In the genomic region with DNA sequence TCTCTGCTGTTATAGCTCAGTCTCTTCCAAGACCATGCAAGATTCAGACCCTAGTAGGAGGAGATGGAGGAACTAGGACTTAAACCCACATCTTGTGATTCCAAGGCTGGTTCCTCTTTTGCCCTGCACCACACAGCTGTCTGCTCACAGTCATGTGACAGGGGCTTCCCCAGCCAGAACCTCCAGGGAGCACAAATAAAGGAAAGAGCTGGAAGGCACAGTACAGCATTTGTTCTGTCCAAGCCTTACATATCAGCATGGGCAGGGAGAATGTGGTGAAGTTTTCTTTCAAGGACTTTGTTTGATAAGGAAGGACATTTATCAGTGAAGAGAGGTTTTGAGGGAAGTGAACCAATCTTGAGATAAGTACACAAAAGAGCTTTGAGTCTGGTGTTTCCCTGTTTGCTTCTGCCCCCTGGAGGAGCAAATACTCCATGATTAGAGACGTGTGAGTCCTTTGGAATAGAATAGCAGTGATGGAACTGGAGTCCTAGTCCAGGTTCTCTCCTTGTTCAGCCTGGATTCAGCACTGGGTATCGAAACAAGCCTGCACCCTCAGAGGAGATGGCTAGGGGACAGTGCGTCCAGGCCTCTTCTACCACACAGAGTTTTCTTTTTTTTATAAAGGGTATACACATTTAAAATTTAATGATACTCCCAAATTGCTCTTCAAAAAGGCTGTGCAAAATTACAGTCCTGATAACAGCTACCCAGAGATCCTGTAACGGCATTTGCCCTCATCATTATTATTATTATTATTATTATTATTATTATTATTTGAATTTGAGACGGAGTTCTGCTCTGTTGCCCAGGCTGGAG, we compare ENCODE assay signal across 8 cellular contexts. TPM values are rescaled to one million over a fixed set of nuclear protein-coding genes. Genes with fewer than 3 reads are reported as not detected.
DNase-seq lines count a peak whose midpoint lies in the region; ATAC-seq lines count a peak whose summit lies in the region.

No MANE protein-coding gene starts in this region.

- H2BK12ac ChIP-seq in neuronal stem cell (ENCODE audit: low read length): no peak overlapping the region

- H3K18ac ChIP-seq in neuronal stem cell (ENCODE audit: low read length): no peak overlapping the region

- ATAC-seq in GM21360 (IDR thresholded peaks at IDR 0.05; ENCODE audit: unreplicated experiment): peak; percentile 94
- ATAC-seq in HG03575 (IDR thresholded peaks at IDR 0.05; ENCODE audit: extremely low read depth, insufficient number of reproducible peaks, low FRiP score, unreplicated experiment): peak; percentile 80

- H2BK120ac ChIP-seq in neuronal stem cell (ENCODE audit: low read depth, low read length): no peak overlapping the region

- no peak overlapping the region for H3K27ac ChIP-seq in neuronal stem cell (replicated peaks; ENCODE audit: low read length)

- peak; percentile 80 for DNase-seq in EL
- DNase-seq in NT2/D1 (ENCODE audit: low read depth, low spot score): peak; percentile 60
- peak; percentile 75 for DNase-seq in activated effector memory CD4-positive, alpha-beta T cell treated with anti-CD3 and anti-CD28 coated beads, Interleukin-2, amount 50 U/mL, for 16 hours
- peak; percentile 99 for DNase-seq in foreskin melanocyte
- DNase-seq in neuronal stem cell (ENCODE audit: low spot score): peak; percentile 55
- no peak for DNase-seq in mesenteric fat pad (ENCODE audit: low spot score)

- H3K4me2 ChIP-seq in neuronal stem cell (ENCODE audit: insufficient read depth, low read length, poor library complexity, severe bottlenecking): peak overlapping the region; percentile 12

- H2BK5ac ChIP-seq in neuronal stem cell (ENCODE audit: low read length): no peak overlapping the region

- no peak overlapping the region for H4K8ac ChIP-seq in neuronal stem cell (ENCODE audit: low read depth, low read length)

- H3K23ac ChIP-seq in neuronal stem cell (ENCODE audit: low read depth, low read length, poor library complexity): no peak overlapping the region

- H3K36me3 ChIP-seq in NT2/D1 (ENCODE audit: insufficient read depth, insufficient read length, low read length) (peaks cover 34% of the 10 kb centered on the region), neuronal stem cell (replicated peaks in 1 of 2; ENCODE audit: control insufficient read depth in 2 of 2, insufficient read depth in 2 of 2, low read length in 2 of 2) (no peaks in the 10 kb centered on the region)

- H3K4me3 ChIP-seq in NT2/D1 (ENCODE audit: insufficient read length, low read depth) (no peak overlapping the region), neuronal stem cell (ENCODE audit: low read length in 2 of 2) (no peak overlapping the region)

- H2BK15ac ChIP-seq in neuronal stem cell (ENCODE audit: low read length): no peak overlapping the region

- H3K9ac ChIP-seq in NT2/D1 (ENCODE audit: insufficient read length, low read depth) (no peak overlapping the region), neuronal stem cell (ENCODE audit: low read depth, low read length, poor library complexity) (no peak overlapping the region)

- H4K91ac ChIP-seq in neuronal stem cell (ENCODE audit: low read depth, low read length, poor library complexity): no peak overlapping the region

- H3K9me3 ChIP-seq in NT2/D1 (ENCODE audit: insufficient read depth, low read length) (no peaks in the 10 kb centered on the region), neuronal stem cell (replicated peaks in 1 of 2; ENCODE audit: control insufficient read depth in 2 of 2, insufficient read depth in 1 of 2, low read depth in 1 of 2, low read length in 2 of 2) (no peaks in the 10 kb centered on the region)

- H2AFZ ChIP-seq in neuronal stem cell (ENCODE audit: low read length): peak overlapping the region; percentile 89

- H3K27me3 ChIP-seq in NT2/D1 (ENCODE audit: insufficient read depth, insufficient read length) (no peaks in the 10 kb centered on the region), neuronal stem cell (ENCODE audit: control insufficient read depth in 3 of 3, insufficient read depth in 3 of 3, low read depth in 1 of 3, low read length in 3 of 3) (no peaks in the 10 kb centered on the region)

- H3K4ac ChIP-seq in neuronal stem cell (ENCODE audit: low read length): no peak overlapping the region

- H3K14ac ChIP-seq in neuronal stem cell (ENCODE audit: low read length): no peak overlapping the region

- no CpG with 5 or more reads among the region's 5 CpGs for WGBS in neuronal stem cell (ENCODE audit: extremely low coverage in 2 of 2, insufficient read length in 2 of 2, insufficient replicate concordance in 1 of 2), 2 donors

- no peaks in the 10 kb centered on the region for H3K79me1 ChIP-seq in neuronal stem cell (ENCODE audit: low read depth, low read length)

- H2AK5ac ChIP-seq in neuronal stem cell (ENCODE audit: low read depth, low read length): no peak overlapping the region

- no peaks in the 10 kb centered on the region for H3K4me1 ChIP-seq in NT2/D1 (ENCODE audit: insufficient read depth, insufficient read length)
- H3K4me1 ChIP-seq in neuronal stem cell (ENCODE audit: control insufficient read depth in 2 of 2, insufficient read depth in 1 of 2, low read depth in 1 of 2, low read length in 2 of 2): peaks cover 4% of the 10 kb centered on the region in 2 donors

RNA-seq across cellular contexts. Expression of gene CASP10, which starts 24.6 kb away (rescaled TPM):
- polyA plus RNA-seq in neuronal stem cell (2013, experiment 1 of 2): 0.10 TPM
- 0.17 TPM for polyA plus RNA-seq in neuronal stem cell (2013, experiment 2 of 2)
- 10.7 TPM for total RNA-seq in mesenteric fat pad

RNA-seq across cellular contexts. Expression of gene CFLAR, which starts 42.4 kb away (rescaled TPM):
- polyA plus RNA-seq in neuronal stem cell (2013, experiment 1 of 2): 3.8 TPM
- 4.0 TPM for polyA plus RNA-seq in neuronal stem cell (2013, experiment 2 of 2)
- total RNA-seq in mesenteric fat pad: 282 TPM
